ENCODE assay signal across 16 cellular contexts in genomic region chr17:57373071-57373470, GRCh38.
DNase-seq lines count a peak whose midpoint lies in the region; ATAC-seq, FAIRE-seq and TF ChIP-seq lines count a peak whose summit lies in the region.
"Had no signal": no experiment of that assay in that cellular context is flagged by ENCODE, and none has a peak within 500 bp of the region (broad histone marks: within the 10 kb centered on the region; RNA-seq: fewer than 3 reads in every experiment).

No MANE protein-coding gene starts in this region.

- H3K27me3 ChIP-seq in HepG2 (ENCODE audit: control insufficient read depth in 1 of 2, insufficient read depth in 2 of 2, low read length in 2 of 2) (no peaks in the 10 kb centered on the region), right lobe of liver (no peaks in the 10 kb centered on the region), hepatocyte (no peaks in the 10 kb centered on the region), tibial nerve (no peaks in the 10 kb centered on the region)
- H3K27me3 ChIP-seq: BLaER1 treated with 17β-estradiol and CSF1 and Interleukin-3, amounts not matched to agents 10 nM and 100 nM had no signal

- WGBS in HepG2 (ENCODE audit: low lambda C conversion rate) = 76% methylated on average over 5 of the region's 5 CpGs
- WGBS in right lobe of liver (ENCODE audit: insufficient coverage, low coverage, low lambda C conversion rate, missing lambda C conversion rate) = 56% methylated on average over 5 of the region's 5 CpGs
- WGBS in hepatocyte (ENCODE audit: low lambda C conversion rate, missing lambda C conversion rate) = 88% methylated on average over 5 of the region's 5 CpGs
- WGBS in tibial nerve, 2 donors = 93 to 98% methylated on average over 5 of the region's 5 CpGs

- ATAC-seq in HepG2 = no peak
- no peak for ATAC-seq in right lobe of liver
- no peak for ATAC-seq in HG03469 (IDR thresholded peaks at IDR 0.05; ENCODE audit: unreplicated experiment)
- ATAC-seq in GM21423 (IDR thresholded peaks at IDR 0.05; ENCODE audit: unreplicated experiment) = no peak

- TF ChIP-seq RAD21 in HepG2 (CRISPR knock-in tag; IDR thresholded peaks at IDR 0.05) = no peak

- TF ChIP-seq CTCF in HepG2 (CRISPR knock-in tag; IDR thresholded peaks at IDR 0.05) = no peak
- no peak for TF ChIP-seq CTCF in right lobe of liver (IDR thresholded peaks at IDR 0.05)
- no peak for TF ChIP-seq CTCF in RWPE1 (conservative IDR thresholded peaks at IDR 0.05; ENCODE audit: low read depth)
- TF ChIP-seq CTCF in hepatocyte (IDR thresholded peaks at IDR 0.05; ENCODE audit: poor library complexity) = no peak
- no peak for TF ChIP-seq CTCF in tibial nerve (IDR thresholded peaks at IDR 0.05)

- TF ChIP-seq EP300 in HepG2 (IDR thresholded peaks at IDR 0.05; ENCODE audit: low read depth in 2 of 2, low read length in 2 of 2) (peak in 1 of 2 experiments; percentile 52; a peak in 2 of 4 replicates), HepG2 (CRISPR knock-in tag; IDR thresholded peaks at IDR 0.05; ENCODE audit: borderline replicate concordance) (no peak; the same call in 1 of the 2 replicates), tibial nerve (IDR thresholded peaks at IDR 0.05) (no peak)

- peaks cover 34% of the 10 kb centered on the region for H3K79me2 ChIP-seq in HepG2 (ENCODE audit: insufficient read depth, low read length)
- peaks cover 56% of the 10 kb centered on the region for H3K79me2 ChIP-seq in hepatocyte

- intact Hi-C loops in HepG2 (cut with micrococcal nuclease; ENCODE audit: unreplicated experiment) = loop anchor here (5.0 kb wide), 2 partner anchors 36 to 84 kb away; no protein-coding TSS in a partner anchor
- intact Hi-C loops in right lobe of liver (cut with DNase I) = no loop called here

- H3K4me1 ChIP-seq in HepG2 (ENCODE audit: insufficient read depth, low read length) (peaks cover 93% of the 10 kb centered on the region), right lobe of liver (peaks cover 3 to 48% (median 20%) of the 10 kb centered on the region in 4 donors), hepatocyte (ENCODE audit: insufficient read depth) (peaks cover 31% of the 10 kb centered on the region), tibial nerve (no peaks in the 10 kb centered on the region)

- POLR2A ChIA-PET in HepG2 (lab: Yijun Ruan, JAX) (interaction anchor here (0.6 to 2.4 kb wide), 5 partner anchors 35 to 145 kb away, joined by 3 to 20 read pairs (median 3); no protein-coding TSS in a partner anchor), RWPE1 (lab: Yijun Ruan, JAX; ENCODE audit: low non-redundant PET) (no interaction called here)

- no peaks in the 10 kb centered on the region; the same call in 1 of the 2 replicates for H4K20me1 ChIP-seq in HepG2 (ENCODE audit: insufficient read depth, low read length)
- no peaks in the 10 kb centered on the region for H4K20me1 ChIP-seq in hepatocyte (ENCODE audit: insufficient read depth, poor library complexity, severe bottlenecking)

- peaks cover 6% of the 10 kb centered on the region; the same call in 1 of the 2 replicates for H3K9me3 ChIP-seq in HepG2 (ENCODE audit: low read length)
- H3K9me3 ChIP-seq in right lobe of liver = no peaks in the 10 kb centered on the region
- H3K9me3 ChIP-seq in hepatocyte (ENCODE audit: low read depth) = no peaks in the 10 kb centered on the region
- H3K9me3 ChIP-seq in tibial nerve = peaks cover 0 to 11% (median 0%) of the 10 kb centered on the region in 4 donors

- H3K4me3 ChIP-seq in HepG2 (replicated peaks in 1 of 3; ENCODE audit: insufficient read depth in 1 of 3, low read depth in 2 of 3, low read length in 3 of 3) = no peak overlapping the region
- no peak overlapping the region for H3K4me3 ChIP-seq in right lobe of liver
- H3K4me3 ChIP-seq in hepatocyte = no peak overlapping the region
- H3K4me3 ChIP-seq in tibial nerve = no peak overlapping the region

- no peak for TF ChIP-seq POLR2A in HepG2 (IDR thresholded peaks at IDR 0.05; ENCODE audit: insufficient read depth in 1 of 2, low read depth in 2 of 2, low read length in 2 of 2)
- TF ChIP-seq POLR2A in right lobe of liver (IDR thresholded peaks at IDR 0.05) = no peak
- TF ChIP-seq POLR2A in tibial nerve (IDR thresholded peaks at IDR 0.05) = no peak

- H3K4me2 ChIP-seq in HepG2 (ENCODE audit: low read depth, low read length) = peak overlapping the region; percentile 49
- peak overlapping the region; percentile 38 for H3K4me2 ChIP-seq in hepatocyte
- H3K4me2 ChIP-seq: BLaER1 treated with 17β-estradiol and CSF1 and Interleukin-3, amounts not matched to agents 10 nM and 100 nM had no signal

- H2AFZ ChIP-seq in HepG2 (ENCODE audit: low read length) (no peak overlapping the region), hepatocyte (no peak overlapping the region)

- H3K27ac ChIP-seq in HepG2 (ENCODE audit: extremely low read length, insufficient read depth, low read length) (peak overlapping the region; percentile 57), right lobe of liver (no peak overlapping the region), RWPE1 (peak overlapping the region; percentile 42; the same call in 1 of the 2 replicates), hepatocyte (peak overlapping the region; percentile 47), tibial nerve (no peak overlapping the region)
- H3K27ac ChIP-seq: BLaER1 treated with 17β-estradiol and CSF1 and Interleukin-3, amounts not matched to agents 10 nM and 100 nM had no signal

- in situ Hi-C loops in HepG2 (cut with HindIII; ENCODE audit: extremely low pct_ligation_motif_present, low pct_unique_long_range_greater_than_20kb) = no loop called here

- no peak for FAIRE-seq in HepG2 (lab: Jason Lieb, UNC)
- FAIRE-seq: GM12892, GM19239 had no signal

- H3K9ac ChIP-seq in HepG2 (ENCODE audit: insufficient read depth, low read depth, low read length) = no peak overlapping the region; the same call in 1 of the 2 replicates
- H3K9ac ChIP-seq: BLaER1 treated with 17β-estradiol and CSF1 and Interleukin-3, amounts not matched to agents 10 nM and 100 nM had no signal

- H3K9me2 ChIP-seq in hepatocyte (replicated peaks; ENCODE audit: insufficient read depth) = no peaks in the 10 kb centered on the region

- H3K36me3 ChIP-seq in HepG2 (replicated peaks in 1 of 2; ENCODE audit: control insufficient read depth in 1 of 2, insufficient read depth in 2 of 2, low read length in 2 of 2) = no peaks in the 10 kb centered on the region; a peak in 2 of 5 replicates
- H3K36me3 ChIP-seq in right lobe of liver = no peaks in the 10 kb centered on the region
- no peaks in the 10 kb centered on the region for H3K36me3 ChIP-seq in hepatocyte (replicated peaks; ENCODE audit: insufficient read depth, low read depth)
- H3K36me3 ChIP-seq in tibial nerve = no peaks in the 10 kb centered on the region

- DNase-seq in HepG2 (ENCODE audit: low spot score) = peak; percentile 49
- DNase-seq in right lobe of liver = no peak
- no peak for DNase-seq in RWPE1 (ENCODE audit: low spot score)
- DNase-seq in hepatocyte (ENCODE audit: low spot score) = no peak
- DNase-seq in tibial nerve (ENCODE audit: low spot score in 2 of 2) = no peak
- DNase-seq: 8988T; ACHN; CD4-positive, alpha-beta T cell; DMS79 treated with DMSO at 0.1 percent for 48 hours; GDM1; HCEC 1CT had no signal

- CTCF ChIA-PET in HepG2 (lab: Yijun Ruan, JAX; ENCODE audit: low intra/inter-chr PET ratio, low total read pairs) (no interaction called here), RWPE1 (lab: Yijun Ruan, JAX) (no interaction called here)

- no TSS peak for BruUV-seq in HepG2 (replicated peaks; lab: Mats Ljungman, UMichigan)

TF ChIP-seq in HepG2, 621 proteins besides CTCF, POLR2A, EP300 and RAD21 (continues in another document):
- TF ChIP-seq TMF1 (CRISPR knock-in tag; IDR thresholded peaks at IDR 0.05; ENCODE audit: low read depth) (no peak), RARA (CRISPR knock-in tag; IDR thresholded peaks at IDR 0.05) (peak; percentile 42), ZNF232 (CRISPR knock-in tag; IDR thresholded peaks at IDR 0.05; ENCODE audit: borderline replicate concordance) (no peak), STAG1 (CRISPR knock-in tag; IDR thresholded peaks at IDR 0.05) (no peak), TAF1 (CRISPR knock-in tag; IDR thresholded peaks at IDR 0.05) (no peak), NFIC (IDR thresholded peaks at IDR 0.05; ENCODE audit: low read length) (peak; percentile 25; the same call in 1 of the 2 replicates), ZNF331 (CRISPR knock-in tag; IDR thresholded peaks at IDR 0.05) (peak; percentile 37; the same call in 1 of the 2 replicates), ZNF552 (CRISPR knock-in tag; IDR thresholded peaks at IDR 0.05; ENCODE audit: borderline replicate concordance) (no peak), NR2F6 (IDR thresholded peaks at IDR 0.05) (0 out of 2 replicates have a peak, but pooled peaks have one; percentile 30), NR2F6 (CRISPR knock-in tag; IDR thresholded peaks at IDR 0.05) (0 out of 2 replicates have a peak, but pooled peaks have one; percentile 19), RCOR2 (CRISPR knock-in tag; IDR thresholded peaks at IDR 0.05) (peak; percentile 97)
- TF ChIP-seq, protein P1, sequence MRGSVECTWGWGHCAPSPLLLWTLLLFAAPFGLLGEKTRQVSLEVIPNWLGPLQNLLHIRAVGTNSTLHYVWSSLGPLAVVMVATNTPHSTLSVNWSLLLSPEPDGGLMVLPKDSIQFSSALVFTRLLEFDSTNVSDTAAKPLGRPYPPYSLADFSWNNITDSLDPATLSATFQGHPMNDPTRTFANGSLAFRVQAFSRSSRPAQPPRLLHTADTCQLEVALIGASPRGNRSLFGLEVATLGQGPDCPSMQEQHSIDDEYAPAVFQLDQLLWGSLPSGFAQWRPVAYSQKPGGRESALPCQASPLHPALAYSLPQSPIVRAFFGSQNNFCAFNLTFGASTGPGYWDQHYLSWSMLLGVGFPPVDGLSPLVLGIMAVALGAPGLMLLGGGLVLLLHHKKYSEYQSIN (CRISPR knock-in tag; IDR thresholded peaks at IDR 0.05; ENCODE audit: borderline replicate concordance) = no peak
- TF ChIP-seq, protein P2, sequence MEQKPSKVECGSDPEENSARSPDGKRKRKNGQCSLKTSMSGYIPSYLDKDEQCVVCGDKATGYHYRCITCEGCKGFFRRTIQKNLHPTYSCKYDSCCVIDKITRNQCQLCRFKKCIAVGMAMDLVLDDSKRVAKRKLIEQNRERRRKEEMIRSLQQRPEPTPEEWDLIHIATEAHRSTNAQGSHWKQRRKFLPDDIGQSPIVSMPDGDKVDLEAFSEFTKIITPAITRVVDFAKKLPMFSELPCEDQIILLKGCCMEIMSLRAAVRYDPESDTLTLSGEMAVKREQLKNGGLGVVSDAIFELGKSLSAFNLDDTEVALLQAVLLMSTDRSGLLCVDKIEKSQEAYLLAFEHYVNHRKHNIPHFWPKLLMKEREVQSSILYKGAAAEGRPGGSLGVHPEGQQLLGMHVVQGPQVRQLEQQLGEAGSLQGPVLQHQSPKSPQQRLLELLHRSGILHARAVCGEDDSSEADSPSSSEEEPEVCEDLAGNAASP (CRISPR knock-in tag; IDR thresholded peaks at IDR 0.05; ENCODE audit: borderline replicate concordance) = 0 out of 2 replicates have a peak, but pooled peaks have one; percentile 12
- TF ChIP-seq, protein P3, sequence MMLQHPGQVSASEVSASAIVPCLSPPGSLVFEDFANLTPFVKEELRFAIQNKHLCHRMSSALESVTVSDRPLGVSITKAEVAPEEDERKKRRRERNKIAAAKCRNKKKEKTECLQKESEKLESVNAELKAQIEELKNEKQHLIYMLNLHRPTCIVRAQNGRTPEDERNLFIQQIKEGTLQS (CRISPR knock-in tag; IDR thresholded peaks at IDR 0.05) = 0 out of 2 replicates have a peak, but pooled peaks have one; percentile 16

Comparison
In these comparisons a context has a peak if more than half of its experiments do, and no peak if none do; other contexts are left out.
1. H3K27ac ChIP-seq: peak in HepG2 (single experiment), RWPE1 (single experiment) and hepatocyte (single experiment); none in right lobe of liver (0 of 3) and tibial nerve (0 of 4).